In genomic region chr2:235206980-235207579, GRCh38 we compare ENCODE assay signal across 18 cellular contexts.
DNase-seq lines count a peak whose midpoint lies in the region; ATAC-seq and TF ChIP-seq lines count a peak whose summit lies in the region.
"Had no signal": no experiment of that assay in that cellular context is flagged by ENCODE, and none has a peak within 500 bp of the region (broad histone marks: within the 10 kb centered on the region; RNA-seq: fewer than 3 reads in every experiment).

No MANE protein-coding gene starts in this region.

- H3K27me3 ChIP-seq in DND-41 (ENCODE audit: insufficient read depth, low read length, poor library complexity): peaks cover 6% of the 10 kb centered on the region

- DNase-seq in DND-41: peak; percentile 18
- peak; percentile 65 for DNase-seq in NCI-H2107 treated with DMSO at 0.1 percent for 48 hours (lab: John Stamatoyannopoulos, UW; ENCODE audit: unreplicated experiment)
- DNase-seq in SW 1271 (lab: John Stamatoyannopoulos, UW): no peak
- no peak for DNase-seq in NCI-H510A treated with DMSO at 0.1 percent for 48 hours (lab: John Stamatoyannopoulos, UW)
- no peak for DNase-seq in anterior cingulate cortex (lab: John Stamatoyannopoulos, UW)
- DNase-seq: activated CD4-positive, alpha-beta T cell treated with anti-CD3 and anti-CD28 coated beads for 48 hours; activated T-cell treated with anti-CD3 and anti-CD28 coated beads, Interleukin-2, amount 50 U/mL, for 48 hours; amniotic stem cell; DMS 273 treated with DMSO at 0.1 percent for 48 hours; esophagus squamous epithelium; hippocampal formation; left ventricle myocardium superior; MV-4-11; NCI-H446 treated with DMSO at 0.1 percent for 48 hours had no signal

- no peaks in the 10 kb centered on the region for H4K20me1 ChIP-seq in DND-41 (ENCODE audit: insufficient read depth, low read length)

- no peaks in the 10 kb centered on the region for H3K79me2 ChIP-seq in DND-41 (ENCODE audit: insufficient read depth, low read length)

- no peaks in the 10 kb centered on the region for H3K4me1 ChIP-seq in DND-41 (ENCODE audit: insufficient read depth, low read length)
- H3K4me1 ChIP-seq: esophagus squamous epithelium had no signal

- no peak overlapping the region for H3K4me3 ChIP-seq in DND-41 (ENCODE audit: low read depth in 1 of 2, low read length in 2 of 2)
- H3K4me3 ChIP-seq: esophagus squamous epithelium had no signal

- H2AFZ ChIP-seq in DND-41 (ENCODE audit: low read depth, low read length): no peak overlapping the region

- no peak overlapping the region for H3K9ac ChIP-seq in DND-41 (ENCODE audit: low read depth, low read length)

- no peak overlapping the region for H3K27ac ChIP-seq in DND-41 (ENCODE audit: low read length)
- H3K27ac ChIP-seq: esophagus squamous epithelium had no signal

- H3K9me3 ChIP-seq in DND-41 (ENCODE audit: insufficient read depth, low read length, severe bottlenecking): no peaks in the 10 kb centered on the region
- H3K9me3 ChIP-seq: esophagus squamous epithelium had no signal

- no peaks in the 10 kb centered on the region for H3K36me3 ChIP-seq in DND-41 (ENCODE audit: insufficient read depth, low read length)
- H3K36me3 ChIP-seq: esophagus squamous epithelium had no signal

- TF ChIP-seq CTCF in DND-41 (IDR thresholded peaks at IDR 0.05; ENCODE audit: borderline replicate concordance, extremely low read depth, low read length, poor library complexity, severe bottlenecking): no peak

- H3K4me2 ChIP-seq in DND-41 (ENCODE audit: insufficient read depth, low read length): no peak overlapping the region

- peak; percentile 66 for ATAC-seq in DND-41 (ENCODE audit: insufficient read depth, low read depth)
- peak; percentile 86 for ATAC-seq in GM19452 (IDR thresholded peaks at IDR 0.05; ENCODE audit: unreplicated experiment)
- ATAC-seq in HG02981 (IDR thresholded peaks at IDR 0.05; ENCODE audit: unreplicated experiment): peak; percentile 92
- ATAC-seq in HG02884 (IDR thresholded peaks at IDR 0.05; ENCODE audit: unreplicated experiment): no peak
- ATAC-seq: left ventricle myocardium superior, sciatic nerve had no signal

Comparison
In these comparisons a context has a peak if more than half of its experiments do, and no peak if none do; other contexts are left out.
1. DNase-seq: peak in DND-41 (single experiment) and NCI-H2107 treated with DMSO at 0.1 percent for 48 hours (single experiment); none in SW 1271 (0 of 2), NCI-H510A treated with DMSO at 0.1 percent for 48 hours (single experiment) and anterior cingulate cortex (0 of 58).